Comparison of ENCODE assay signal across 25 cellular contexts in the genomic region with DNA sequence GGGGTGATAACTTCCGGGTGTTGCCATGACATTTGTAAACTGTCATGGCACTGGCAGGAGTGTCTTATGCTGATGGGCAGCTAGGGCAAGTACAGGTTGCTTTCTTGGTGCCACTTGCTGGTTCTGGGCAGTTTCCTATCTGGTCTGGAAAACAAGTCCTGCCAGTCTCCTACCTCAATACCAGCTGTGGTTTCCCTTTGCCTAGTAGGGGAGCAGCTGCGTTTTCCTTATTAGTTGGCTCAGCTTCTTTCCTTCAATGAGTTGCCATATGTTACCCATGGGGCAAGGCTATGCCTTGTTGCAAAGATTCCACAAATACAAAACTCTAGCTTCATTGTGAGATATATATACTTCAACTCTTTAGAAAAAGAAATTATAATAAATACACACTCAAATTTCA.
"Had no signal": no experiment of that assay in that cellular context is flagged by ENCODE, and none has a peak within 500 bp of the region (broad histone marks: within the 10 kb centered on the region; RNA-seq: fewer than 3 reads in every experiment).

No MANE protein-coding gene starts in this region.

- H3K9me3 ChIP-seq: gastroesophageal sphincter, left ventricle myocardium inferior, upper lobe of right lung had no signal

- H3K27ac ChIP-seq: gastroesophageal sphincter, hepatocyte, left ventricle myocardium inferior, upper lobe of right lung had no signal

- H3K27me3 ChIP-seq: gastroesophageal sphincter, hepatocyte, upper lobe of right lung had no signal

- DNase-seq: activated CD4-positive, alpha-beta T cell treated with anti-CD3 and anti-CD28 coated beads for 36 hours; activated CD4-positive, alpha-beta T cell treated with anti-CD3 and anti-CD28 coated beads, Interleukin-2, amount 50 U/mL, for 4 hours; activated CD4-positive, CD25-positive, alpha-beta regulatory T cell; activated gamma-delta T cell; activated naive CD4-positive, alpha-beta T cell treated with anti-CD3 and anti-CD28 coated beads, Interleukin-2, amount 10 ng/mL, durations not matched to agents 7 days and 5 days; activated naive CD8-positive, alpha-beta T cell treated with anti-CD3 and anti-CD28 coated beads, Interleukin-2, amount 10 ng/mL, durations not matched to agents 7 days and 5 days; activated T-cell treated with anti-CD3 and anti-CD28 coated beads for 4 hours; amniotic stem cell; caudate nucleus; islet precursor cell; left ventricle myocardium inferior; mesendoderm; posterior cingulate gyrus; right cardiac atrium; stimulated activated CD4-positive, alpha-beta T cell treated with anti-CD3 and anti-CD28 coated beads, Interleukin-12 subunit alpha, Interleukin-12 subunit beta, amount 100 ng/mL, for 4 hours; stimulated activated CD4-positive, alpha-beta T cell treated with anti-CD3 and anti-CD28 coated beads, Interleukin-4, amount 100 ng/mL, for 24 hours; stimulated activated naive CD8-positive, alpha-beta T cell treated with anti-CD3 and anti-CD28 coated beads, Interleukin-15, amount 100 ng/mL, for 72 hours; substantia nigra; upper lobe of right lung had no signal

- H3K36me3 ChIP-seq: gastroesophageal sphincter, left ventricle myocardium inferior, upper lobe of right lung had no signal

- H3K9me3 Mint-ChIP-seq: activated naive CD4-positive, alpha-beta T cell treated with anti-CD3 and anti-CD28 coated beads, Interleukin-2, amount 10 ng/mL, durations not matched to agents 7 days and 5 days; activated naive CD8-positive, alpha-beta T cell treated with anti-CD3 and anti-CD28 coated beads, Interleukin-2, amount 10 ng/mL, durations not matched to agents 7 days and 5 days; activated T-helper 1 cell treated with anti-CD3 and anti-CD28 coated beads, Interleukin-12 subunit alpha, Interleukin-12 subunit beta, Interleukin-2, Interleukin-4 antibody, amounts not matched to agents 30 ng/mL and 10 ng/mL and 1 ng/mL, durations not matched to agents 14 hours and 24 hours and 36 hours; natural killer cell treated with Interleukin-12 subunit alpha and Interleukin-12 subunit beta and Interleukin-15 and Interleukin-18, amount 100 ng/mL, for 72 hours; stimulated activated effector memory CD8-positive, alpha-beta T cell treated with anti-CD3 and anti-CD28 coated beads, Interleukin-12 subunit alpha, Interleukin-12 subunit beta, amount 100 ng/mL, for 72 hours; stimulated activated naive CD8-positive, alpha-beta T cell treated with anti-CD3 and anti-CD28 coated beads, Interleukin-15, amount 100 ng/mL, for 72 hours had no signal

- H3K4me1 ChIP-seq: upper lobe of right lung had no signal

- H3K4me3 ChIP-seq: gastroesophageal sphincter, hepatocyte, left ventricle myocardium inferior, lung, upper lobe of right lung had no signal

- H3K36me3 Mint-ChIP-seq: activated naive CD4-positive, alpha-beta T cell treated with anti-CD3 and anti-CD28 coated beads, Interleukin-2, amount 10 ng/mL, durations not matched to agents 7 days and 5 days; activated naive CD8-positive, alpha-beta T cell treated with anti-CD3 and anti-CD28 coated beads, Interleukin-2, amount 10 ng/mL, durations not matched to agents 7 days and 5 days; natural killer cell treated with Interleukin-12 subunit alpha and Interleukin-12 subunit beta and Interleukin-15 and Interleukin-18, amount 100 ng/mL, for 72 hours; stimulated activated effector memory CD8-positive, alpha-beta T cell treated with anti-CD3 and anti-CD28 coated beads, Interleukin-12 subunit alpha, Interleukin-12 subunit beta, amount 100 ng/mL, for 72 hours had no signal

- H3K27me3 Mint-ChIP-seq: activated CD4-positive, alpha-beta T cell treated with anti-CD3 and anti-CD28 coated beads for 36 hours; activated naive CD4-positive, alpha-beta T cell treated with anti-CD3 and anti-CD28 coated beads, Interleukin-2, amount 10 ng/mL, durations not matched to agents 7 days and 5 days; stimulated activated naive CD8-positive, alpha-beta T cell treated with anti-CD3 and anti-CD28 coated beads, Interleukin-15, amount 100 ng/mL, for 72 hours had no signal

- H3K4me3 Mint-ChIP-seq: activated naive CD4-positive, alpha-beta T cell treated with anti-CD3 and anti-CD28 coated beads, Interleukin-2, amount 10 ng/mL, durations not matched to agents 7 days and 5 days; activated naive CD8-positive, alpha-beta T cell treated with anti-CD3 and anti-CD28 coated beads, Interleukin-2, amount 10 ng/mL, durations not matched to agents 7 days and 5 days; activated T-helper 1 cell treated with anti-CD3 and anti-CD28 coated beads, Interleukin-12 subunit alpha, Interleukin-12 subunit beta, Interleukin-2, Interleukin-4 antibody, amounts not matched to agents 30 ng/mL and 10 ng/mL and 1 ng/mL, durations not matched to agents 14 hours and 24 hours and 36 hours; natural killer cell treated with Interleukin-12 subunit alpha and Interleukin-12 subunit beta and Interleukin-15 and Interleukin-18, amount 100 ng/mL, for 72 hours; stimulated activated effector memory CD8-positive, alpha-beta T cell treated with anti-CD3 and anti-CD28 coated beads, Interleukin-12 subunit alpha, Interleukin-12 subunit beta, amount 100 ng/mL, for 72 hours; stimulated activated naive CD8-positive, alpha-beta T cell treated with anti-CD3 and anti-CD28 coated beads, Interleukin-15, amount 100 ng/mL, for 72 hours had no signal

- H3K27ac Mint-ChIP-seq: activated CD4-positive, alpha-beta T cell treated with anti-CD3 and anti-CD28 coated beads for 36 hours; activated naive CD4-positive, alpha-beta T cell treated with anti-CD3 and anti-CD28 coated beads, Interleukin-2, amount 10 ng/mL, durations not matched to agents 7 days and 5 days; activated naive CD8-positive, alpha-beta T cell treated with anti-CD3 and anti-CD28 coated beads, Interleukin-2, amount 10 ng/mL, durations not matched to agents 7 days and 5 days; activated T-helper 1 cell treated with anti-CD3 and anti-CD28 coated beads, Interleukin-12 subunit alpha, Interleukin-12 subunit beta, Interleukin-2, Interleukin-4 antibody, amounts not matched to agents 30 ng/mL and 10 ng/mL and 1 ng/mL, durations not matched to agents 14 hours and 24 hours and 36 hours; stimulated activated effector memory CD8-positive, alpha-beta T cell treated with anti-CD3 and anti-CD28 coated beads, Interleukin-12 subunit alpha, Interleukin-12 subunit beta, amount 100 ng/mL, for 72 hours; stimulated activated naive CD8-positive, alpha-beta T cell treated with anti-CD3 and anti-CD28 coated beads, Interleukin-15, amount 100 ng/mL, for 72 hours had no signal
